In genomic region chr16:76857402-76857801, GRCh38 we compare ENCODE assay signal across 9 cellular contexts.
"Had no signal": no experiment of that assay in that cellular context is flagged by ENCODE, and none has a peak within 500 bp of the region (broad histone marks: within the 10 kb centered on the region; RNA-seq: fewer than 3 reads in every experiment).

No MANE protein-coding gene starts in this region.

- H3K4me3 Mint-ChIP-seq: GM23338, H9, HFFc6 had no signal

- H3K27ac ChIP-seq: GM23248 had no signal

- H3K4me3 ChIP-seq: GM23248, GM23338, HAP-1 had no signal

- H3K9ac ChIP-seq: GM23248 had no signal

- H3K9me3 ChIP-seq: HAP-1 had no signal

- H3K9me3 Mint-ChIP-seq: H9 had no signal

- H3K4me2 ChIP-seq: GM23338 had no signal

- H3K27ac Mint-ChIP-seq: GM23338, H9, HFFc6 had no signal

- H2AFZ ChIP-seq: GM23248, GM23338 had no signal

- H3K4me1 ChIP-seq: HAP-1 had no signal

- DNase-seq: GM23248, GOT3, H7, H9, HCEC 1CT, HFFc6 had no signal

- H3K36me3 ChIP-seq: HAP-1 had no signal

- H3K4me1 Mint-ChIP-seq: GM23338, H9 had no signal

- ATAC-seq: GM23338, HCT116 had no signal
